ENCODE assay signal across 8 cellular contexts in genomic region chr2:8680931-8681760, GRCh38. TPM values are rescaled to one million over a fixed set of nuclear protein-coding genes. Genes with fewer than 3 reads are reported as not detected.
DNase-seq lines count a peak whose midpoint lies in the region; ATAC-seq and TF ChIP-seq lines count a peak whose summit lies in the region.

No MANE protein-coding gene starts in this region.

- H3K4me3 ChIP-seq in A673 (ENCODE audit: low read depth, low read length, poor library complexity, severe bottlenecking) (peak overlapping the region; percentile 62), GM23338 (peak overlapping the region; percentile 54), colonic mucosa (peak overlapping the region; percentile 48), lower leg skin (ENCODE audit: low read depth, poor library complexity, severe bottlenecking) (peak overlapping the region; percentile 26)

- peaks cover 23% of the 10 kb centered on the region for H4K20me1 ChIP-seq in GM23338 (replicated peaks; ENCODE audit: insufficient read depth)

- 1 to 2% methylated on average over 29 of the region's 29 CpGs for WGBS in lower leg skin, 2 donors

- peak overlapping the region; percentile 100 for H3K27ac ChIP-seq in A673 (ENCODE audit: low read depth, low read length, poor library complexity, severe bottlenecking)
- peak overlapping the region; percentile 57 for H3K27ac ChIP-seq in GM23338 (ENCODE audit: low read depth)
- H3K27ac ChIP-seq in colonic mucosa: peak overlapping the region; percentile 98

- H3K36me3 Mint-ChIP-seq in GM23338 (ENCODE audit: low read depth): peaks cover 22% of the 10 kb centered on the region
- peaks cover 28% of the 10 kb centered on the region for H3K36me3 Mint-ChIP-seq in activated CD4-positive, alpha-beta T cell treated with anti-CD3 and anti-CD28 coated beads for 36 hours (ENCODE audit: low read depth)

- CTCF ChIA-PET in A673 (lab: Charles Lee): interaction anchor here (0.7 to 1.0 kb wide), 3 partner anchors 1253 to 1784 kb away, joined by 3 to 6 read pairs (median 3); no protein-coding TSS in a partner anchor
- CTCF ChIA-PET in activated CD4-positive, alpha-beta T cell treated with anti-CD3 and anti-CD28 coated beads for 36 hours (lab: Charles Lee): interaction anchor here (0.7 to 1.5 kb wide), 9 partner anchors 54 to 165 kb away, joined by 3 to 5 read pairs (median 3); no protein-coding TSS in a partner anchor

- H3K9me3 Mint-ChIP-seq in GM23338: peaks cover 3% of the 10 kb centered on the region; the same call in 2 of the 3 replicates
- H3K9me3 Mint-ChIP-seq in activated CD4-positive, alpha-beta T cell treated with anti-CD3 and anti-CD28 coated beads for 36 hours (ENCODE audit: low read depth): no peaks in the 10 kb centered on the region

- peaks cover 65% of the 10 kb centered on the region for H3K27me3 Mint-ChIP-seq in GM23338 (ENCODE audit: insufficient read depth, low read depth, poor library complexity)
- H3K27me3 Mint-ChIP-seq in activated CD4-positive, alpha-beta T cell treated with anti-CD3 and anti-CD28 coated beads for 36 hours: peaks cover 12% of the 10 kb centered on the region

- peak overlapping the region; percentile 76 for H3K4me2 ChIP-seq in GM23338

- intact Hi-C loops in A673 (cut with micrococcal nuclease; ENCODE audit: unreplicated experiment): loop anchor here (5.0 to 10.0 kb wide), 6 partner anchors 366 to 1564 kb away; no protein-coding TSS in a partner anchor
- intact Hi-C loops in activated CD4-positive, alpha-beta T cell treated with anti-CD3 and anti-CD28 coated beads for 36 hours (cut with DNase I, micrococcal nuclease): loop anchor here (1.0 to 10.0 kb wide), 23 partner anchors 73 to 1846 kb away; partner anchors contain the start of genes MBOAT2 (in 1 of the 2), ODC1 (in 1 of the 2) and RRM2 (in 1 of the 2)
- intact Hi-C loops in colonic mucosa (cut with DNase I): loop anchor here (5.0 to 10.0 kb wide), 3 partner anchors 54 to 226 kb away; no protein-coding TSS in a partner anchor
- intact Hi-C loops in lower leg skin (cut with DNase I; ENCODE audit: low total_unique reads): loop anchor here (10.0 kb wide), 1 partner anchor 136 kb away; no protein-coding TSS in a partner anchor

- TF ChIP-seq POLR2A in lower leg skin (IDR thresholded peaks at IDR 0.05): no peak

- H3K36me3 ChIP-seq in A673 (ENCODE audit: insufficient read depth, low read length, poor library complexity, severe bottlenecking) (peaks cover 16% of the 10 kb centered on the region), GM23338 (ENCODE audit: insufficient read depth) (no peaks in the 10 kb centered on the region), colonic mucosa (no peaks in the 10 kb centered on the region)

- peak overlapping the region; percentile 75 for H3K4me3 Mint-ChIP-seq in GM23338
- peak overlapping the region; percentile 98 for H3K4me3 Mint-ChIP-seq in activated CD4-positive, alpha-beta T cell treated with anti-CD3 and anti-CD28 coated beads for 36 hours

- no peak for TF ChIP-seq CTCF in A673 (conservative IDR thresholded peaks at IDR 0.05; ENCODE audit: low read depth, low read length)
- TF ChIP-seq CTCF in GM23338 (conservative IDR thresholded peaks at IDR 0.05; ENCODE audit: low read depth in 2 of 2): no peak
- TF ChIP-seq CTCF in colonic mucosa (IDR thresholded peaks at IDR 0.05): no peak
- no peak for TF ChIP-seq CTCF in lower leg skin (IDR thresholded peaks at IDR 0.05)

- H3F3A ChIP-seq in GM23338 (replicated peaks; ENCODE audit: low read depth): no peaks in the 10 kb centered on the region; the same call in 1 of the 2 replicates

- no peaks in the 10 kb centered on the region for H3K27me3 ChIP-seq in A673 (replicated peaks; ENCODE audit: insufficient read depth, low read depth, low read length, poor library complexity)
- peaks cover 71% of the 10 kb centered on the region for H3K27me3 ChIP-seq in GM23338 (ENCODE audit: insufficient read depth)
- H3K27me3 ChIP-seq in colonic mucosa: no peaks in the 10 kb centered on the region

- no peaks in the 10 kb centered on the region for H3K9me2 ChIP-seq in GM23338 (ENCODE audit: insufficient read depth)

- peaks cover 38% of the 10 kb centered on the region for H3K4me1 Mint-ChIP-seq in GM23338
- peaks cover 33% of the 10 kb centered on the region for H3K4me1 Mint-ChIP-seq in activated CD4-positive, alpha-beta T cell treated with anti-CD3 and anti-CD28 coated beads for 36 hours

- H3K4me1 ChIP-seq in A673 (ENCODE audit: insufficient read depth, low read length, poor library complexity, severe bottlenecking) (peaks cover 30% of the 10 kb centered on the region), GM23338 (ENCODE audit: insufficient read depth) (peaks cover 48% of the 10 kb centered on the region), colonic mucosa (peaks cover 3% of the 10 kb centered on the region)

- H3K79me2 ChIP-seq in GM23338 (replicated peaks; ENCODE audit: insufficient read depth): peaks cover 23% of the 10 kb centered on the region

- H3K9ac ChIP-seq in colonic mucosa (ENCODE audit: low read depth in 2 of 2, low read length in 2 of 2): peak overlapping the region in 1 of 2 donors; percentile 90

- peak; percentile 1 for ATAC-seq in GM23338
- ATAC-seq in activated CD4-positive, alpha-beta T cell treated with anti-CD3 and anti-CD28 coated beads for 36 hours: peak; percentile 22
- ATAC-seq in GM19455 (IDR thresholded peaks at IDR 0.05; ENCODE audit: unreplicated experiment): no peak

- H3K9me3 ChIP-seq in A673 (ENCODE audit: low read depth, low read length, poor library complexity, severe bottlenecking): no peaks in the 10 kb centered on the region
- H3K9me3 ChIP-seq in colonic mucosa: no peaks in the 10 kb centered on the region

- POLR2A ChIA-PET in A673 (lab: Charles Lee; ENCODE audit: low non-redundant PET): interaction anchor here (0.5 to 0.9 kb wide), 12 partner anchors 11 to 1585 kb away, joined by 3 to 4 read pairs (median 3); no protein-coding TSS in a partner anchor
- POLR2A ChIA-PET in activated CD4-positive, alpha-beta T cell treated with anti-CD3 and anti-CD28 coated beads for 36 hours (lab: Charles Lee): interaction anchor here (0.6 to 2.9 kb wide), 35 partner anchors 8 to 1031 kb away, joined by 3 to 103 read pairs (median 5); partner anchors contain the start of gene YWHAQ

- DNase-seq in A673 (ENCODE audit: low spot score): peak; percentile 89
- peak; percentile 80 for DNase-seq in GM23338 (ENCODE audit: low spot score)
- peak; percentile 53 for DNase-seq in NCI-H446 treated with DMSO at 0.1 percent for 48 hours (lab: John Stamatoyannopoulos, UW)
- DNase-seq in activated CD4-positive, alpha-beta T cell treated with anti-CD3 and anti-CD28 coated beads for 36 hours: peak; percentile 95
- DNase-seq in colonic mucosa: peak; percentile 71
- peak; percentile 62 to 92 for DNase-seq in lower leg skin (ENCODE audit: low spot score in 2 of 2)
- peak; percentile 74 to 81 for DNase-seq in stimulated activated CD4-positive, alpha-beta T cell treated with anti-CD3 and anti-CD28 coated beads, Interleukin-4, amount 100 ng/mL, for 4 hours

- no peak overlapping the region for H2AFZ ChIP-seq in GM23338

- no TSS peak for BruUV-seq in A673 (replicated peaks; lab: Mats Ljungman, UMichigan)

- peak overlapping the region; percentile 61 for H3K27ac Mint-ChIP-seq in GM23338
- H3K27ac Mint-ChIP-seq in activated CD4-positive, alpha-beta T cell treated with anti-CD3 and anti-CD28 coated beads for 36 hours: peak overlapping the region; percentile 87

TF ChIP-seq in GM23338, 12 proteins besides CTCF, POLR2A, EP300 and RAD21:
- TF ChIP-seq POLR2AphosphoS5 (IDR thresholded peaks at IDR 0.05; ENCODE audit: low read depth): no peak
- TF ChIP-seq STAT1 (IDR thresholded peaks at IDR 0.05; ENCODE audit: unreplicated experiment): no peak
- TF ChIP-seq EZH2phosphoT487 (IDR thresholded peaks at IDR 0.05; ENCODE audit: unreplicated experiment): no peak
- TF ChIP-seq CREB1 (CRISPR knock-in tag; IDR thresholded peaks at IDR 0.05; ENCODE audit: low read depth): no peak
- no peak for TF ChIP-seq ZNF114 (CRISPR knock-in tag; IDR thresholded peaks at IDR 0.05)
- no peak for TF ChIP-seq JUNB (IDR thresholded peaks at IDR 0.05; ENCODE audit: unreplicated experiment)
- TF ChIP-seq REST (IDR thresholded peaks at IDR 0.05; ENCODE audit: unreplicated experiment): no peak

RNA-seq across cellular contexts. Expression of gene ID2, which starts 0.7 kb away (rescaled TPM):
- 235 and 249 TPM in 2 replicates for total RNA-seq in A673 (2021)
- 87.0 and 135 TPM in 2 replicates for total RNA-seq in GM23338 (2014; rRNA removed; shearing (Covaris generic))
- 110 and 119 TPM in 2 replicates for polyA plus RNA-seq in GM23338 (2016; fragmentation: Nextera tagmentation; extraction: Ambion mirVana)
- total RNA-seq in activated CD4-positive, alpha-beta T cell treated with anti-CD3 and anti-CD28 coated beads for 36 hours: 100 to 1,000 TPM; 171 to 213 TPM
- total RNA-seq in colonic mucosa: 100 to 1,000 TPM in 1 of 2 donors, 10 to 100 TPM in 1; 100.0 to 108 TPM
- 100 to 1,000 TPM; 120 to 271 (median 209) TPM for total RNA-seq in lower leg skin
